Comparison of ENCODE assay signal across 30 cellular contexts in the genomic region with DNA sequence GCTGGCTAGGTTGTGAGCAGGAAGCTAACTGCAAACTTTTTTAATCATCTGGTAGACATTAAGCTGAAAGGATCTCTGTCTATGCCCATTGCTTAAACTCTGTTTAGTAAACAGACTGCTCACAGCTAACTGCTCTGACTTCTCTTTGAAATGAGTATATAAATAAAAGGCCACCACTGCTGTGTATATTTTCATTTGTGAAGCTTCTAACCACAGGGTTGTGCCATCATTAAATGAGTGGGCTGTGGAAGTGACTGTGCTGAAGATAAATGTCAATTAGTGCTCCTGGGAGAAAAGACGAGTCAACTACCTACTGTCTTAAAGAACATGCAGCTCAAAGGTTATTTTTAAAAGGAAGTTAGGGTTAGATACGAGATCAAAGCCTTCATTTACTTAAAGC.
DNase-seq lines count a peak whose midpoint lies in the region; ATAC-seq and TF ChIP-seq lines count a peak whose summit lies in the region.
"Had no signal": no experiment of that assay in that cellular context is flagged by ENCODE, and none has a peak within 500 bp of the region (broad histone marks: within the 10 kb centered on the region; RNA-seq: fewer than 3 reads in every experiment).

No MANE protein-coding gene starts in this region.

- H3K18ac ChIP-seq in mesenchymal stem cell (ENCODE audit: low read depth in 1 of 2, low read length in 2 of 2), result no peak overlapping the region

- H2BK120ac ChIP-seq in mesenchymal stem cell (ENCODE audit: low read depth, low read length), result no peak overlapping the region

- H3K9me2 ChIP-seq in Loucy (replicated peaks; ENCODE audit: low read depth, low read length) (no peaks in the 10 kb centered on the region), hepatocyte (replicated peaks; ENCODE audit: insufficient read depth) (no peaks in the 10 kb centered on the region)

- no peak overlapping the region for H3K4ac ChIP-seq in mesenchymal stem cell (ENCODE audit: low read depth in 1 of 2, low read length in 2 of 2)

- H3K36me3 ChIP-seq in BJ (ENCODE audit: control insufficient read depth, insufficient read depth, low read length) (no peaks in the 10 kb centered on the region), Loucy (ENCODE audit: insufficient read depth, low read length) (no peaks in the 10 kb centered on the region), mesenchymal stem cell (ENCODE audit: control insufficient read depth in 1 of 2, insufficient read depth in 2 of 2, low read depth in 1 of 2, low read length in 2 of 2) (no peaks in the 10 kb centered on the region), H7 (replicated peaks; ENCODE audit: control insufficient read depth, insufficient read depth, low read length) (no peaks in the 10 kb centered on the region), hepatocyte (replicated peaks; ENCODE audit: insufficient read depth, low read depth) (no peaks in the 10 kb centered on the region)
- H3K36me3 ChIP-seq: BLaER1 treated with 17β-estradiol and CSF1 and Interleukin-3, amounts not matched to agents 10 nM and 100 nM; upper lobe of right lung had no signal

- no peak overlapping the region for H3K23ac ChIP-seq in mesenchymal stem cell (ENCODE audit: low read length in 2 of 2)

- H2AK5ac ChIP-seq in mesenchymal stem cell (ENCODE audit: low read length, severe bottlenecking), result no peak overlapping the region

- POLR2A ChIA-PET in BJ (lab: Charles Lee), result interaction anchor here (0.7 kb wide), 1 partner anchor 100 kb away, joined by 3 read pairs; no protein-coding TSS in a partner anchor

- H3K27me3 Mint-ChIP-seq in T-helper 17 cell, result no peaks in the 10 kb centered on the region
- H3K27me3 Mint-ChIP-seq: activated B cell treated with CpG ODN at 0.5 μM for 24 hours; activated naive CD8-positive, alpha-beta T cell; activated T-helper 17 cell treated with anti-CD3 and anti-CD28 coated beads, Interleukin-2, amount 50 U/mL, for 72 hours; central memory CD8-positive, alpha-beta T cell; naive thymus-derived CD8-positive, alpha-beta T cell had no signal

- H3K27ac ChIP-seq in mesenchymal stem cell (ENCODE audit: low read length, poor library complexity, severe bottlenecking), result no peak overlapping the region
- H3K27ac ChIP-seq in hepatocyte, result no peak overlapping the region
- H3K27ac ChIP-seq: A549; BLaER1 treated with 17β-estradiol and CSF1 and Interleukin-3, amounts not matched to agents 10 nM and 100 nM; foreskin keratinocyte; upper lobe of right lung had no signal

- no peaks in the 10 kb centered on the region for H3K4me1 Mint-ChIP-seq in T-helper 17 cell
- H3K4me1 Mint-ChIP-seq: activated B cell treated with CpG ODN at 0.5 μM for 24 hours; activated T-helper 17 cell treated with anti-CD3 and anti-CD28 coated beads, Interleukin-2, amount 50 U/mL, for 72 hours; central memory CD8-positive, alpha-beta T cell; naive thymus-derived CD8-positive, alpha-beta T cell; stimulated activated effector memory CD8-positive, alpha-beta T cell treated with anti-CD3 and anti-CD28 coated beads, Interleukin-12 subunit alpha, Interleukin-12 subunit beta, amount 100 ng/mL, for 72 hours had no signal

- H4K91ac ChIP-seq in mesenchymal stem cell (ENCODE audit: low read length), result no peak overlapping the region

- H3K27ac Mint-ChIP-seq in T-helper 17 cell, result no peak overlapping the region
- H3K27ac Mint-ChIP-seq: activated B cell treated with CpG ODN at 0.5 μM for 24 hours; activated naive CD8-positive, alpha-beta T cell; activated T-helper 17 cell treated with anti-CD3 and anti-CD28 coated beads, Interleukin-2, amount 50 U/mL, for 72 hours; mesothelial cell of epicardium; naive thymus-derived CD8-positive, alpha-beta T cell; stimulated activated effector memory CD8-positive, alpha-beta T cell treated with anti-CD3 and anti-CD28 coated beads, Interleukin-12 subunit alpha, Interleukin-12 subunit beta, amount 100 ng/mL, for 72 hours had no signal

- H4K20me1 ChIP-seq in Loucy (ENCODE audit: insufficient read depth, low read length, poor library complexity, severe bottlenecking) (no peaks in the 10 kb centered on the region), hepatocyte (ENCODE audit: insufficient read depth, poor library complexity, severe bottlenecking) (no peaks in the 10 kb centered on the region)
- H4K20me1 ChIP-seq: BLaER1 treated with 17β-estradiol and CSF1 and Interleukin-3, amounts not matched to agents 10 nM and 100 nM had no signal

- H3K36me3 Mint-ChIP-seq in T-helper 17 cell (ENCODE audit: low read depth), result no peaks in the 10 kb centered on the region
- H3K36me3 Mint-ChIP-seq: activated naive CD8-positive, alpha-beta T cell; mesothelial cell of epicardium; naive thymus-derived CD8-positive, alpha-beta T cell; stimulated activated effector memory CD8-positive, alpha-beta T cell treated with anti-CD3 and anti-CD28 coated beads, Interleukin-12 subunit alpha, Interleukin-12 subunit beta, amount 100 ng/mL, for 72 hours had no signal

- no peak overlapping the region for H3K4me3 Mint-ChIP-seq in T-helper 17 cell
- H3K4me3 Mint-ChIP-seq: activated B cell treated with CpG ODN at 0.5 μM for 24 hours; activated naive CD8-positive, alpha-beta T cell; activated T-helper 17 cell treated with anti-CD3 and anti-CD28 coated beads, Interleukin-2, amount 50 U/mL, for 72 hours; central memory CD8-positive, alpha-beta T cell; mesothelial cell of epicardium; naive thymus-derived CD8-positive, alpha-beta T cell; stimulated activated effector memory CD8-positive, alpha-beta T cell treated with anti-CD3 and anti-CD28 coated beads, Interleukin-12 subunit alpha, Interleukin-12 subunit beta, amount 100 ng/mL, for 72 hours had no signal

- no peak overlapping the region for H2BK12ac ChIP-seq in mesenchymal stem cell (ENCODE audit: low read length in 2 of 2)

- no peak for TF ChIP-seq CTCF in BJ (IDR thresholded peaks at IDR 0.05; ENCODE audit: insufficient read depth, low read depth, low read length)
- no peak for TF ChIP-seq CTCF in Loucy (conservative IDR thresholded peaks at IDR 0.05; ENCODE audit: low read length)
- no peak for TF ChIP-seq CTCF in hepatocyte (IDR thresholded peaks at IDR 0.05; ENCODE audit: poor library complexity)

- no peak overlapping the region for H3K4me3 ChIP-seq in BJ (ENCODE audit: low read depth, low read length)
- no peak overlapping the region for H3K4me3 ChIP-seq in Loucy (ENCODE audit: low read length, poor library complexity, severe bottlenecking)
- no peak overlapping the region for H3K4me3 ChIP-seq in mesenchymal stem cell (ENCODE audit: insufficient read depth in 1 of 2, low read depth in 1 of 2, low read length in 2 of 2)
- no peak overlapping the region for H3K4me3 ChIP-seq in H7 (ENCODE audit: insufficient read depth, low read depth, low read length)
- H3K4me3 ChIP-seq in hepatocyte, result no peak overlapping the region
- H3K4me3 ChIP-seq: A549; BLaER1 treated with 17β-estradiol and CSF1 and Interleukin-3, amounts not matched to agents 10 nM and 100 nM; upper lobe of right lung had no signal

- H4K8ac ChIP-seq in mesenchymal stem cell (ENCODE audit: low read length), result no peak overlapping the region

- H3K9ac ChIP-seq in Loucy (ENCODE audit: low read depth, low read length, poor library complexity, severe bottlenecking), result no peak overlapping the region
- H3K9ac ChIP-seq in mesenchymal stem cell (ENCODE audit: low read length), result no peak overlapping the region
- H3K9ac ChIP-seq: BLaER1 treated with 17β-estradiol and CSF1 and Interleukin-3, amounts not matched to agents 10 nM and 100 nM had no signal

- no peak overlapping the region for H2BK15ac ChIP-seq in mesenchymal stem cell (ENCODE audit: low read depth, poor library complexity, severe bottlenecking)

- H3K4me1 ChIP-seq in Loucy (ENCODE audit: insufficient read depth, low read length, poor library complexity, severe bottlenecking) (peaks cover 27% of the 10 kb centered on the region), mesenchymal stem cell (ENCODE audit: control insufficient read depth, insufficient read depth, low read depth, low read length) (peaks cover 2% of the 10 kb centered on the region), hepatocyte (ENCODE audit: insufficient read depth) (peaks cover 7% of the 10 kb centered on the region)
- H3K4me1 ChIP-seq: A549, foreskin keratinocyte, upper lobe of right lung had no signal

- H3K79me2 ChIP-seq in Loucy (ENCODE audit: insufficient read depth, low read length) (no peaks in the 10 kb centered on the region), hepatocyte (no peaks in the 10 kb centered on the region)

- H3K27me3 ChIP-seq in BJ (ENCODE audit: control insufficient read depth, insufficient read depth, low read length), result no peaks in the 10 kb centered on the region
- no peaks in the 10 kb centered on the region for H3K27me3 ChIP-seq in Loucy (ENCODE audit: insufficient read depth, low read length, poor library complexity, severe bottlenecking)
- H3K27me3 ChIP-seq in mesenchymal stem cell (ENCODE audit: control insufficient read depth in 1 of 2, insufficient read depth in 1 of 2, low read length in 2 of 2), result no peaks in the 10 kb centered on the region
- H3K27me3 ChIP-seq in H7 (ENCODE audit: control insufficient read depth, insufficient read depth, low read length), result no peaks in the 10 kb centered on the region; the same call in 1 of the 2 replicates
- no peaks in the 10 kb centered on the region for H3K27me3 ChIP-seq in hepatocyte
- H3K27me3 ChIP-seq: BLaER1 treated with 17β-estradiol and CSF1 and Interleukin-3, amounts not matched to agents 10 nM and 100 nM; foreskin keratinocyte; upper lobe of right lung had no signal

- H3K4me2 ChIP-seq in Loucy (ENCODE audit: low read depth, low read length, poor library complexity, severe bottlenecking), result peak overlapping the region; percentile 8
- H3K4me2 ChIP-seq in mesenchymal stem cell (ENCODE audit: low read length, poor library complexity, severe bottlenecking), result no peak overlapping the region
- H3K4me2 ChIP-seq in hepatocyte, result no peak overlapping the region
- H3K4me2 ChIP-seq: A549; BLaER1 treated with 17β-estradiol and CSF1 and Interleukin-3, amounts not matched to agents 10 nM and 100 nM had no signal

- H3K14ac ChIP-seq in mesenchymal stem cell (ENCODE audit: low read length in 2 of 2), result no peak overlapping the region

- no peak for ATAC-seq in T-helper 17 cell
- ATAC-seq in HG02588 (IDR thresholded peaks at IDR 0.05; ENCODE audit: unreplicated experiment), result no peak
- ATAC-seq: A549; activated T-helper 17 cell treated with anti-CD3 and anti-CD28 coated beads, Interleukin-2, amount 50 U/mL, for 72 hours; foreskin keratinocyte; left lobe of liver; naive thymus-derived CD8-positive, alpha-beta T cell; stimulated activated effector memory CD8-positive, alpha-beta T cell treated with anti-CD3 and anti-CD28 coated beads, Interleukin-12 subunit alpha, Interleukin-12 subunit beta, amount 100 ng/mL, for 72 hours; upper lobe of right lung had no signal

- no peaks in the 10 kb centered on the region; the same call in 1 of the 2 replicates for H3F3A ChIP-seq in Loucy (ENCODE audit: low read depth)

- peak; percentile 15 for DNase-seq in BJ (ENCODE audit: low read depth)
- DNase-seq in amniotic epithelial cell (ENCODE audit: low read depth), result peak; percentile 59
- DNase-seq in mesenchymal stem cell, result peak; percentile 81
- DNase-seq in H7, result no peak
- DNase-seq in T-helper 17 cell, result no peak
- DNase-seq in hepatocyte (ENCODE audit: low spot score), result no peak
- DNase-seq: activated B cell treated with CpG ODN at 0.5 μM for 24 hours; activated CD4-positive, alpha-beta T cell treated with anti-CD3 and anti-CD28 coated beads, Interleukin-2, amount 50 U/mL, for 4 hours; activated CD8-positive, alpha-beta memory T cell treated with anti-CD3 and anti-CD28 coated beads, Interleukin-2, amount 50 U/mL, for 48 hours; Calu3; DND-41; naive thymus-derived CD8-positive, alpha-beta T cell; NCI-H2029; NCI-H2227 treated with DMSO at 0.1 percent for 48 hours; small intestine; stimulated activated CD4-positive, alpha-beta T cell treated with anti-CD3 and anti-CD28 coated beads, Interleukin-2, amount 100 ng/mL, for 48 hours; substantia nigra; T1000; upper lobe of right lung had no signal

- H3K9me3 ChIP-seq in Loucy (ENCODE audit: insufficient read depth, low read depth, low read length), result no peaks in the 10 kb centered on the region
- no peaks in the 10 kb centered on the region for H3K9me3 ChIP-seq in mesenchymal stem cell (ENCODE audit: control insufficient read depth, low read length)
- no peaks in the 10 kb centered on the region for H3K9me3 ChIP-seq in T-helper 17 cell (ENCODE audit: control insufficient read depth, low read length, poor library complexity, severe bottlenecking)
- no peaks in the 10 kb centered on the region for H3K9me3 ChIP-seq in hepatocyte (ENCODE audit: low read depth)
- H3K9me3 ChIP-seq: upper lobe of right lung had no signal

- H2AFZ ChIP-seq in Loucy (ENCODE audit: low read length) (0 out of 2 replicates have a peak overlapping the region, but pooled peaks have one; percentile 19), mesenchymal stem cell (ENCODE audit: low read depth, low read length) (no peak overlapping the region), hepatocyte (no peak overlapping the region)

- no CpG with 5 or more reads among the region's 2 CpGs for WGBS in mesenchymal stem cell
- 37% methylated on average over 2 of the region's 2 CpGs for WGBS in hepatocyte (ENCODE audit: low lambda C conversion rate, missing lambda C conversion rate)

- CTCF ChIA-PET in BJ (lab: Yijun Ruan, JAX), result interaction anchor here (0.8 to 1.4 kb wide), 5 partner anchors 15 to 438 kb away, joined by 3 to 4 read pairs (median 3); no protein-coding TSS in a partner anchor

- H3K79me1 ChIP-seq in mesenchymal stem cell (replicated peaks; ENCODE audit: low read length, poor library complexity, severe bottlenecking), result no peaks in the 10 kb centered on the region

- H2BK5ac ChIP-seq in mesenchymal stem cell (ENCODE audit: low read depth, low read length, poor library complexity, severe bottlenecking), result no peak overlapping the region

Comparison
In these comparisons a context has a peak if more than half of its experiments do, and no peak if none do; other contexts are left out.
1. DNase-seq: peak in BJ (single experiment), amniotic epithelial cell (single experiment) and mesenchymal stem cell (single experiment); none in H7 (single experiment), T-helper 17 cell (0 of 3) and hepatocyte (single experiment).